8 cellular contexts compared by ENCODE assay signal in the genomic region with DNA sequence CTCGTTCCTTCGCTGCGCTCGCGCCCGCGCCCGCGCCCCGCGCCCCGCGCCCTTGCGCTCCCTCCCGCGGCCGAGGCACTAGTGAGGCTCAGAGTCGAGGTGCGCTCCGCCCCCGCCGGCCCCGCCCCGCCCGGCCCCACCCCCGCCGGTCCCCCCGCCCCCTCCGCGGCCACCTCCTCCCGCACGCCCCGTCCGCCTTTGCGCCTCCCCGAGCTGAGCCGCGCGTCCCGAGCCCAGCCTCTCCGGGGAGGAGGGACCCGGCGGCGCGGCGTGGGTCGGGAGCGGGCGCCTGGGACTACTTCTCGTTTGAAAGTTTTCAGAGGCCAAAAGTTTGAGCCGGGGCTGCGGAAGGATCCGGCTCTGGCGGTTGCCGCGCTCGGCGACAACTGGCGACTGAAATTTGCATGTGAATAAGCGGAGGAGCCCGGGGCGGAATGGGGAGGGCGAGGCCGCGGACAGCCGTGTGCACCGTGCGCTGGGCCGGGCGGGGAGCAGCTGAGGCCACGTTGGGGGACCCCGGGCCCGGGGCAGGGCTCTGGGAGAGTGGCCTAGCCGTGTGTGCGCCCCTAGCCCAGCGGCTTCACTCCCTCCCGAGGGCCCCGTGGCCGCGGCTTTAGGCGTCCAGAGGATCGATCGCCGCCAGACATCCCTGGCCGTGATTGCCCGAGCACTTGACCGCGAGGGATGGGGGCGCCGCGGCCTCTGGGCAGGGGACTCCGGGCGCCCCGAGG. TPM values are rescaled to one million over a fixed set of nuclear protein-coding genes. Genes with fewer than 3 reads are reported as not detected.
DNase-seq lines count a peak whose midpoint lies in the region; ATAC-seq and TF ChIP-seq lines count a peak whose summit lies in the region.

A gene (minus strand): TSS at position 83 of the 731 bp plus-strand sequence. CDS start 262 bp downstream, outside the sequence.

- peaks cover 0 to 5% (median 0%) of the 10 kb centered on the region in 4 donors for H3K36me3 ChIP-seq in right lobe of liver

- TF ChIP-seq CTCF in 22Rv1 (IDR thresholded peaks at IDR 0.05) = peak; percentile 12
- peak in 1 of 4 donors; percentile 37 for TF ChIP-seq CTCF in right lobe of liver (IDR thresholded peaks at IDR 0.05)

- H3K9me3 ChIP-seq in right lobe of liver = no peaks in the 10 kb centered on the region

- intact Hi-C loops in right lobe of liver (cut with DNase I) = loop anchor here (10.0 kb wide), 2 partner anchors 51 to 79 kb away; no protein-coding TSS in a partner anchor

- DNase-seq in NCI-H2227 (lab: John Stamatoyannopoulos, UW; ENCODE audit: unreplicated experiment) = peak; percentile 69
- DNase-seq in activated CD4-positive, alpha-beta T cell treated with anti-CD3 and anti-CD28 coated beads, Interleukin-2, amount 50 U/mL, for 24 hours (ENCODE audit: low read depth in 1 of 2, low spot score in 1 of 2) = peak; percentile 84 to 85
- peak; percentile 92 for DNase-seq in dermis microvascular lymphatic vessel endothelial cell (ENCODE audit: low read depth in 2 of 2)
- DNase-seq in right lobe of liver = peak; percentile 96 to 97 (median 96)
- peak; percentile 87 to 88 for DNase-seq in stimulated activated CD4-positive, alpha-beta T cell treated with anti-CD3 and anti-CD28 coated beads, Interleukin-4, amount 100 ng/mL, for 4 hours

- peak within 1 kb of the TSS; percentile 100 for H3K27ac ChIP-seq in 22Rv1
- peak within 1 kb of the TSS; percentile 85 to 99 (median 98) for H3K27ac ChIP-seq in right lobe of liver

- H3K4me3 ChIP-seq in right lobe of liver = peak within 1 kb of the TSS; percentile 71 to 91 (median 85)

- H3K4me1 ChIP-seq in right lobe of liver = peaks cover 0 to 33% (median 17%) of the 10 kb centered on the region in 4 donors

- TF ChIP-seq POLR2A in right lobe of liver (IDR thresholded peaks at IDR 0.05) = peak; percentile 72

- peak; percentile 68 for ATAC-seq in GM18502 (IDR thresholded peaks at IDR 0.05; ENCODE audit: poor library complexity, unreplicated experiment)
- peak; percentile 50 for ATAC-seq in HG02943 (IDR thresholded peaks at IDR 0.05; ENCODE audit: low read depth, unreplicated experiment)
- ATAC-seq in right lobe of liver = peak; percentile 74 to 82 (median 78)

- 0% methylated on average over 9 of the region's 94 CpGs for WGBS in right lobe of liver (ENCODE audit: insufficient coverage, low coverage, low lambda C conversion rate, missing lambda C conversion rate)

- H3K27me3 ChIP-seq in right lobe of liver = no peaks in the 10 kb centered on the region

RNA-seq across cellular contexts. Expression of the gene that starts here (rescaled TPM):
- total RNA-seq in dermis microvascular lymphatic vessel endothelial cell (70.2 and 159 TPM in 2 replicates), right lobe of liver (10 to 100 TPM; 17.4 to 26.2 (median 19.3) TPM)

Comparison
In these comparisons a context has a peak if more than half of its experiments do, and no peak if none do; other contexts are left out.
1. Peak in every context shown above with its lines: DNase-seq, ATAC-seq, H3K4me3 ChIP-seq and H3K27ac ChIP-seq.